Comparison of ENCODE assay signal across 15 cellular contexts in the genomic region with DNA sequence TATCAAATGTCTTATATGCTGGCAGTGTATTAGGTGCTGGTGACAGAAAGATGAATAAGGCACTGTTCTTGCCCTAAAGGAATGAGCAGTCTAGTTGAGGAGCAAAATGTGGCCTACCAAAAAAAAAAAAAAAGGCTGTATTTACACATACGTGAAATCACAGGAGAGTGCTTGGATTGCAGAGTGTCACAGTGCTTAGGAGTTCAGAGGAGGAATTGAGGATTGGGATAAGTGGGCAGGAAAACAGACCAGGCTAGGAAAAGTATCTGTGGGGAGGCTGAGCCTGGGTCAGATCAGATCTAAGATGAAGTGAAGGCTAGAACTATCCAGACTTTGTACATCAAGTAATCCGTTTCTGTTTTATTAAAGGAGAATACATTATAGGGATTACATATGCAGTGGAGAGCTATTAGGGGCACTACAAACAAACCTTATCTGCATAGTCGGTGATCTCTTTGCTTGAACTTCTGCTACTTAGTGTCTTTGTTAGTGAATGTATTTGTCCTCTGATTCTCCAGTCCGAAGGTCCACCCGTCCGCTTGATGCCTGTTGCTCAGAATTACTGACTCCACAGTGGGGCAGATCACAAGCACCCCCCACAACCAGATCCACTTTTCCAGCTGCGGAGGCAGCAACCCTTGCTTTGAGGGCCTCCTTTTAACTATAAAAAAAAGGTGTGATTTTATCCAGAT.
A peak's percentile ranks its signal among the peaks of the same experiment; 100 is the strongest.
DNase-seq lines count a peak whose midpoint lies in the region; ATAC-seq, FAIRE-seq and TF ChIP-seq lines count a peak whose summit lies in the region.
"Had no signal": no experiment of that assay in that cellular context is flagged by ENCODE, and none has a peak within 500 bp of the region (broad histone marks: within the 10 kb centered on the region; RNA-seq: fewer than 3 reads in every experiment).

No MANE protein-coding gene starts in this region.

- TF ChIP-seq CTCF in liver (IDR thresholded peaks at IDR 0.05; ENCODE audit: low read depth, low read length, missing input control) (no peak), type B pancreatic cell (conservative IDR thresholded peaks at IDR 0.05) (no peak)

- peaks cover 9% of the 10 kb centered on the region for H3K36me3 Mint-ChIP-seq in T-helper 17 cell (ENCODE audit: low read depth)
- H3K36me3 Mint-ChIP-seq in type B pancreatic cell = peaks cover 50% of the 10 kb centered on the region

- peak in 1 of 2 donors; percentile 37 for TF ChIP-seq RAD21 in liver (IDR thresholded peaks at IDR 0.05)

- WGBS in liver = 44% methylated on average over 7 of the region's 7 CpGs

- ATAC-seq in T-helper 17 cell (no peak), HG03280 (IDR thresholded peaks at IDR 0.05; ENCODE audit: unreplicated experiment) (no peak), HG02938 (IDR thresholded peaks at IDR 0.05; ENCODE audit: unreplicated experiment) (no peak)
- ATAC-seq: Right ventricle myocardium inferior had no signal

- H3K27ac ChIP-seq in liver (ENCODE audit: low read depth in 1 of 2, low read length in 2 of 2) = peak overlapping the region; percentile 17 to 34
- H3K27ac ChIP-seq: SK-N-MC had no signal

- H3K9me3 ChIP-seq in T-helper 17 cell (ENCODE audit: control insufficient read depth, low read length, poor library complexity, severe bottlenecking) = no peaks in the 10 kb centered on the region
- no peaks in the 10 kb centered on the region for H3K9me3 ChIP-seq in liver (ENCODE audit: control insufficient read depth in 4 of 4, low read length in 3 of 4)

- H3K4me1 Mint-ChIP-seq in T-helper 17 cell (peaks cover 14% of the 10 kb centered on the region), type B pancreatic cell (ENCODE audit: unreplicated experiment) (peaks cover 29% of the 10 kb centered on the region)
- H3K4me1 Mint-ChIP-seq: IgD-negative memory B cell had no signal

- H3K27ac Mint-ChIP-seq in T-helper 17 cell (peak overlapping the region; percentile 57), type B pancreatic cell (peak overlapping the region; percentile 25)
- H3K27ac Mint-ChIP-seq: IgD-negative memory B cell had no signal

- H3K4me3 ChIP-seq in liver (ENCODE audit: low read depth in 1 of 3, low read length in 3 of 3) = no peak overlapping the region
- H3K4me3 ChIP-seq: SK-N-MC had no signal

- H3K27me3 Mint-ChIP-seq in T-helper 17 cell (no peaks in the 10 kb centered on the region), type B pancreatic cell (peaks cover 3% of the 10 kb centered on the region)

- H3K4me3 Mint-ChIP-seq in T-helper 17 cell (no peak overlapping the region), type B pancreatic cell (no peak overlapping the region)
- H3K4me3 Mint-ChIP-seq: IgD-negative memory B cell had no signal

- FAIRE-seq in GM12891 (lab: Jason Lieb, UNC) = peak; percentile 9

- peaks cover 6% of the 10 kb centered on the region for H3K9me3 Mint-ChIP-seq in type B pancreatic cell
- H3K9me3 Mint-ChIP-seq: IgD-negative memory B cell had no signal

- peaks cover 7 to 23% (median 12%) of the 10 kb centered on the region in 4 donors for H3K36me3 ChIP-seq in liver (ENCODE audit: control insufficient read depth in 4 of 4, insufficient read depth in 3 of 4, low read depth in 1 of 4, low read length in 3 of 4)

- no peak overlapping the region for H3K9ac ChIP-seq in liver (ENCODE audit: low read depth in 1 of 2, low read length in 2 of 2)

- no peaks in the 10 kb centered on the region for H3K27me3 ChIP-seq in liver (ENCODE audit: control insufficient read depth in 4 of 4, insufficient read depth in 4 of 4, low read length in 3 of 4)

- no peak for TF ChIP-seq POLR2A in GM12891 (IDR thresholded peaks at IDR 0.05; ENCODE audit: low read depth, low read length)

- H3K4me1 ChIP-seq in liver (ENCODE audit: control insufficient read depth in 4 of 4, insufficient read depth in 4 of 4, low read length in 3 of 4) = peaks cover 2 to 8% (median 6%) of the 10 kb centered on the region in 4 donors

- DNase-seq in GM12891 (ENCODE audit: insufficient read length, low spot score) (no peak), T-helper 17 cell (no peak), type B pancreatic cell (ENCODE audit: extremely low spot score, unreplicated experiment) (no peak), NCI-H82 treated with DMSO at 0.1 percent for 48 hours (lab: John Stamatoyannopoulos, UW; ENCODE audit: unreplicated experiment) (no peak)
- DNase-seq: DMS153, EL, MV-4-11, NCI-H1436, NCI-H748 treated with DMSO at 0.1 percent for 48 hours had no signal

TF ChIP-seq in GM12891, 5 proteins besides CTCF, POLR2A, EP300 and RAD21:
- TF ChIP-seq SPI1 (IDR thresholded peaks at IDR 0.05; ENCODE audit: low read depth, low read length) (no peak), POU2F2 (IDR thresholded peaks at IDR 0.05; ENCODE audit: low read depth, low read length) (no peak), POLR2AphosphoS5 (IDR thresholded peaks at IDR 0.05; ENCODE audit: low read depth, low read length) (no peak), TAF1 (IDR thresholded peaks at IDR 0.05; ENCODE audit: low read depth, low read length) (no peak), PAX5 (IDR thresholded peaks at IDR 0.05; ENCODE audit: insufficient read depth, low read length, severe bottlenecking) (no peak)

TF ChIP-seq in liver, 16 proteins besides CTCF, POLR2A, EP300 and RAD21:
- TF ChIP-seq NR2F2 (IDR thresholded peaks at IDR 0.05) = no peak
- no peak for TF ChIP-seq TAF1 (conservative IDR thresholded peaks at IDR 0.05)
- no peak for TF ChIP-seq FOXA1 (IDR thresholded peaks at IDR 0.05)
- TF ChIP-seq HNF4G (IDR thresholded peaks at IDR 0.05) = peak; percentile 56
- no peak for TF ChIP-seq ZBTB33 (IDR thresholded peaks at IDR 0.05)
- no peak for TF ChIP-seq YY1 (IDR thresholded peaks at IDR 0.05)
- no peak for TF ChIP-seq SP1 (IDR thresholded peaks at IDR 0.05)
- TF ChIP-seq, protein P1, sequence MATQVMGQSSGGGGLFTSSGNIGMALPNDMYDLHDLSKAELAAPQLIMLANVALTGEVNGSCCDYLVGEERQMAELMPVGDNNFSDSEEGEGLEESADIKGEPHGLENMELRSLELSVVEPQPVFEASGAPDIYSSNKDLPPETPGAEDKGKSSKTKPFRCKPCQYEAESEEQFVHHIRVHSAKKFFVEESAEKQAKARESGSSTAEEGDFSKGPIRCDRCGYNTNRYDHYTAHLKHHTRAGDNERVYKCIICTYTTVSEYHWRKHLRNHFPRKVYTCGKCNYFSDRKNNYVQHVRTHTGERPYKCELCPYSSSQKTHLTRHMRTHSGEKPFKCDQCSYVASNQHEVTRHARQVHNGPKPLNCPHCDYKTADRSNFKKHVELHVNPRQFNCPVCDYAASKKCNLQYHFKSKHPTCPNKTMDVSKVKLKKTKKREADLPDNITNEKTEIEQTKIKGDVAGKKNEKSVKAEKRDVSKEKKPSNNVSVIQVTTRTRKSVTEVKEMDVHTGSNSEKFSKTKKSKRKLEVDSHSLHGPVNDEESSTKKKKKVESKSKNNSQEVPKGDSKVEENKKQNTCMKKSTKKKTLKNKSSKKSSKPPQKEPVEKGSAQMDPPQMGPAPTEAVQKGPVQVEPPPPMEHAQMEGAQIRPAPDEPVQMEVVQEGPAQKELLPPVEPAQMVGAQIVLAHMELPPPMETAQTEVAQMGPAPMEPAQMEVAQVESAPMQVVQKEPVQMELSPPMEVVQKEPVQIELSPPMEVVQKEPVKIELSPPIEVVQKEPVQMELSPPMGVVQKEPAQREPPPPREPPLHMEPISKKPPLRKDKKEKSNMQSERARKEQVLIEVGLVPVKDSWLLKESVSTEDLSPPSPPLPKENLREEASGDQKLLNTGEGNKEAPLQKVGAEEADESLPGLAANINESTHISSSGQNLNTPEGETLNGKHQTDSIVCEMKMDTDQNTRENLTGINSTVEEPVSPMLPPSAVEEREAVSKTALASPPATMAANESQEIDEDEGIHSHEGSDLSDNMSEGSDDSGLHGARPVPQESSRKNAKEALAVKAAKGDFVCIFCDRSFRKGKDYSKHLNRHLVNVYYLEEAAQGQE (IDR thresholded peaks at IDR 0.05) = no peak
- TF ChIP-seq, protein P2, sequence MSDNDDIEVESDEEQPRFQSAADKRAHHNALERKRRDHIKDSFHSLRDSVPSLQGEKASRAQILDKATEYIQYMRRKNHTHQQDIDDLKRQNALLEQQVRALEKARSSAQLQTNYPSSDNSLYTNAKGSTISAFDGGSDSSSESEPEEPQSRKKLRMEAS (IDR thresholded peaks at IDR 0.05) = no peak
- TF ChIP-seq HNF4A (conservative IDR thresholded peaks at IDR 0.05) = peak; percentile 69 to 90
- TF ChIP-seq EGR1 (IDR thresholded peaks at IDR 0.05; ENCODE audit: low read depth in 2 of 2) = no peak
- no peak for TF ChIP-seq JUND (IDR thresholded peaks at IDR 0.05)
- no peak for TF ChIP-seq GABPA (IDR thresholded peaks at IDR 0.05 in 1 of 2, conservative IDR thresholded peaks at IDR 0.05 in 1 of 2)
- TF ChIP-seq FOXA2 (IDR thresholded peaks at IDR 0.05) = no peak
- TF ChIP-seq ATF3 (IDR thresholded peaks at IDR 0.05) = no peak
- TF ChIP-seq RXRA (IDR thresholded peaks at IDR 0.05) = peak in 1 of 2 donors; percentile 51
TF ChIP-seq in liver: peak in this region for 3.
